In the genomic region with DNA sequence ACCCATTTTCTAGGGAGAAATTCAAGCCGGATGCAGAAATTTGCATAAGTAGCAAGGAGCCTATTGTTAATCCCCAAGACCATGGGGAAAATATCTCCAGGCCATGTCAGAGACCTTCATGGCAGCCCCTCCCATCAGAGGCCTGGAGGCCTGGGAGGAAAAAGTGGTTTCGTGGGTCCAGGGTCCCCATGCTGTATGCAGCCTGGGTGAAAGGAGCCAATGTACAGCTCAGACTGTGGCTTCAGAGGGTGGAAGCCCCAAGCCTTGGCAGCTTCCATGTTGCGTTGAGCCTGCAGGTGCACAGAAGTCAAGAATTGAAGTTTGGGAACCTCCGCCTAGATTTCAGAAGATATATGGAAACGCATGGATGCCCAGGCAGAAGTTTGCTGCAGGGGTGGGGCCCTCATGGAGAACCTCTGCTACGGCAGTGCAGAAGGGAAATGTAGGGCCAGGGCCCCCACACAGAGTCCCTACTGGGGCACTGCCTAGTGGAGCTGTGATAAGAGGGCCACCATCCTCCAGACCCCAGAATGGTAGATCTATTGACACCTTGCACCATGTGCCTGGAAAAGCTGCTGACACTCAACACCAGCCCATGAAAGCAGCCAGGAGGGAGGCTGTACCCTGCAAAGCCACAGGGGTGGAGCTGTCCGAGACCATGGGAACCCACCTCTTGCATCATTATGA, we compare ENCODE assay signal across 5 cellular contexts. TPM values are rescaled to one million over a fixed set of nuclear protein-coding genes. Genes with fewer than 3 reads are reported as not detected.
"Had no signal": no experiment of that assay in that cellular context is flagged by ENCODE, and none has a peak within 500 bp of the region (broad histone marks: within the 10 kb centered on the region; RNA-seq: fewer than 3 reads in every experiment).

No MANE protein-coding gene starts in this region.

RNA-seq across cellular contexts. Expression of gene KRTAP10-8, which starts 1.6 kb away (rescaled TPM):
- total RNA-seq: HepG2, HT-29, HT1080, IMR-90 had no signal
- polyA plus RNA-seq: HepG2, IgD-negative memory B cell, IMR-90 had no signal

RNA-seq across cellular contexts. Expression of gene KRTAP10-7, which starts 9.9 kb away (rescaled TPM):
- total RNA-seq: HepG2, HT-29, HT1080, IMR-90 had no signal
- polyA plus RNA-seq: HepG2, IgD-negative memory B cell, IMR-90 had no signal

RNA-seq across cellular contexts. Expression of gene KRTAP10-9, which starts 16.6 kb away (rescaled TPM):
- total RNA-seq: HepG2, HT-29, HT1080, IMR-90 had no signal
- polyA plus RNA-seq: HepG2, IgD-negative memory B cell, IMR-90 had no signal

RNA-seq across cellular contexts. Expression of gene KRTAP10-6, which starts 18.0 kb away (rescaled TPM):
- total RNA-seq: HepG2, HT-29, HT1080, IMR-90 had no signal
- polyA plus RNA-seq: HepG2, IgD-negative memory B cell, IMR-90 had no signal

RNA-seq across cellular contexts. Expression of gene KRTAP10-10, which starts 26.9 kb away (rescaled TPM):
- total RNA-seq: HepG2, HT-29, HT1080, IMR-90 had no signal
- polyA plus RNA-seq: HepG2, IgD-negative memory B cell, IMR-90 had no signal
